Comparison of ENCODE assay signal across 11 cellular contexts in the genomic region with DNA sequence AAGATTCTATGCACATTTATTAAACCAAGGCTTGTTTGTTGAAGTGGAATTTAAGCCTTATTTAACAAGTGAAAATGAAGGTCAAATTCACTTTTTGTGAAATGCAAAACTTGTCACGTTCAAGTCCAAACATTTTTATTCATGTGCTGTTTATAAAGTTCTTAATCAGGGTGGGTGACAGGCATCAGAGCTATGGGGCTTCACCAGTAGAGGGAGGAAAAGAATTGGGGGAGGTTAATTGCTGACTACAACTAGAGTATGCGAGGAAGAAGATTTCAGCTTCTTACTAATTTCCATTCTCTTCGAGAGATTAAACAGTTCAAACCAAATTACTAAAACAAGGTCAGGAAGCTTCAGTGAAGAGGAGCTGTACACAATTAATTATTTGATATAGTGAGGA. TPM values are rescaled to one million over a fixed set of nuclear protein-coding genes. Genes with fewer than 3 reads are reported as not detected.
DNase-seq lines count a peak whose midpoint lies in the region; ATAC-seq and TF ChIP-seq lines count a peak whose summit lies in the region.
"Had no signal": no experiment of that assay in that cellular context is flagged by ENCODE, and none has a peak within 500 bp of the region (broad histone marks: within the 10 kb centered on the region; RNA-seq: fewer than 3 reads in every experiment).

No MANE protein-coding gene starts in this region.

- ATAC-seq in activated CD8-positive, alpha-beta T cell treated with anti-CD3 and anti-CD28 coated beads for 36 hours: no peak
- ATAC-seq in HG02938 (IDR thresholded peaks at IDR 0.05; ENCODE audit: unreplicated experiment): no peak

- no peaks in the 10 kb centered on the region for H3K79me2 ChIP-seq in OCI-LY7 (ENCODE audit: insufficient read depth, low read depth, low read length)
- H3K79me2 ChIP-seq in neural progenitor cell (ENCODE audit: low read depth): no peaks in the 10 kb centered on the region

- H3K36me3 ChIP-seq in OCI-LY7 (ENCODE audit: insufficient read depth, low read length) (no peaks in the 10 kb centered on the region), endodermal cell (ENCODE audit: control insufficient read depth, insufficient read depth, low read length) (no peaks in the 10 kb centered on the region), neural progenitor cell (no peaks in the 10 kb centered on the region)
- H3K36me3 ChIP-seq: colonic mucosa had no signal

- H3K27ac ChIP-seq in OCI-LY7 (ENCODE audit: low read depth, low read length, poor library complexity, severe bottlenecking) (no peak overlapping the region), endodermal cell (ENCODE audit: low read depth, low read length) (no peak overlapping the region), neural progenitor cell (no peak overlapping the region)
- H3K27ac ChIP-seq: colonic mucosa, parathyroid adenoma had no signal

- H3K27ac Mint-ChIP-seq in endodermal cell (no peak overlapping the region), neural progenitor cell (no peak overlapping the region)
- no peak overlapping the region for H3K27ac Mint-ChIP-seq in activated CD8-positive, alpha-beta T cell treated with anti-CD3 and anti-CD28 coated beads for 36 hours

- H3K36me3 Mint-ChIP-seq in endodermal cell (ENCODE audit: low read depth): peaks cover 9% of the 10 kb centered on the region
- H3K36me3 Mint-ChIP-seq in neural progenitor cell: peaks cover 5% of the 10 kb centered on the region
- no peaks in the 10 kb centered on the region for H3K36me3 Mint-ChIP-seq in activated CD8-positive, alpha-beta T cell treated with anti-CD3 and anti-CD28 coated beads for 36 hours (ENCODE audit: low read depth)

- H4K20me1 ChIP-seq in OCI-LY7 (ENCODE audit: insufficient read depth, low read length): no peaks in the 10 kb centered on the region
- no peaks in the 10 kb centered on the region for H4K20me1 ChIP-seq in neural progenitor cell (ENCODE audit: low read depth)

- CTCF ChIA-PET in OCI-LY7 (lab: Charles Lee; ENCODE audit: unreplicated experiment): no interaction called here
- CTCF ChIA-PET in activated CD8-positive, alpha-beta T cell treated with anti-CD3 and anti-CD28 coated beads for 36 hours (lab: Charles Lee): interaction anchor here (1.1 to 2.0 kb wide), 2 partner anchors 13 to 19 kb away, joined by 4 to 7 read pairs; no protein-coding TSS in a partner anchor

- no TSS peak for BruUV-seq in OCI-LY7 (replicated peaks; lab: Mats Ljungman, UMichigan)

- H3K27me3 Mint-ChIP-seq in endodermal cell (ENCODE audit: insufficient read depth) (no peaks in the 10 kb centered on the region), neural progenitor cell (ENCODE audit: insufficient read depth, low read depth) (peaks cover 4% of the 10 kb centered on the region)
- no peaks in the 10 kb centered on the region for H3K27me3 Mint-ChIP-seq in activated CD8-positive, alpha-beta T cell treated with anti-CD3 and anti-CD28 coated beads for 36 hours

- POLR2A ChIA-PET in OCI-LY7 (lab: Charles Lee): interaction anchor here (0.6 to 0.9 kb wide), 3 partner anchors 10 to 310 kb away, joined by 3 to 4 read pairs (median 3); a partner anchor contains a TSS
- POLR2A ChIA-PET in activated CD8-positive, alpha-beta T cell treated with anti-CD3 and anti-CD28 coated beads for 36 hours (lab: Charles Lee): interaction anchor here (1.0 kb wide), 1 partner anchor 179 kb away, joined by 5 read pairs; no protein-coding TSS in a partner anchor

- H2AFZ ChIP-seq in OCI-LY7 (ENCODE audit: low read length) (0 out of 2 replicates have a peak overlapping the region, but pooled peaks have one; percentile 1), neural progenitor cell (replicated peaks) (no peak overlapping the region)
- H2AFZ ChIP-seq: parathyroid adenoma had no signal

- H3F3A ChIP-seq in neural progenitor cell (ENCODE audit: low read depth): no peaks in the 10 kb centered on the region

- no peaks in the 10 kb centered on the region for H3K9me2 ChIP-seq in OCI-LY7 (ENCODE audit: insufficient read depth, low read length)

- H3K9me3 Mint-ChIP-seq in endodermal cell (peaks cover 19% of the 10 kb centered on the region), neural progenitor cell (peaks cover 2% of the 10 kb centered on the region)
- peaks cover 2% of the 10 kb centered on the region for H3K9me3 Mint-ChIP-seq in activated CD8-positive, alpha-beta T cell treated with anti-CD3 and anti-CD28 coated beads for 36 hours

- no peak overlapping the region for H3K4me3 ChIP-seq in OCI-LY7 (ENCODE audit: low read depth, low read length, poor library complexity, severe bottlenecking)
- H3K4me3 ChIP-seq in endodermal cell (ENCODE audit: low read length): no peak overlapping the region
- H3K4me3 ChIP-seq in neural progenitor cell: no peak overlapping the region
- H3K4me3 ChIP-seq: colonic mucosa had no signal

- H3K9ac ChIP-seq in endodermal cell (ENCODE audit: extremely low read depth, low read length, poor library complexity, severe bottlenecking) (no peak overlapping the region), neural progenitor cell (no peak overlapping the region)
- H3K9ac ChIP-seq: parathyroid adenoma had no signal

- H3K4me3 Mint-ChIP-seq in endodermal cell (no peak overlapping the region), neural progenitor cell (no peak overlapping the region)
- no peak overlapping the region for H3K4me3 Mint-ChIP-seq in activated CD8-positive, alpha-beta T cell treated with anti-CD3 and anti-CD28 coated beads for 36 hours

- H3K4me1 Mint-ChIP-seq in endodermal cell (no peaks in the 10 kb centered on the region), neural progenitor cell (no peaks in the 10 kb centered on the region)
- no peaks in the 10 kb centered on the region for H3K4me1 Mint-ChIP-seq in activated CD8-positive, alpha-beta T cell treated with anti-CD3 and anti-CD28 coated beads for 36 hours (ENCODE audit: low read depth)

- H3K9me3 ChIP-seq in OCI-LY7 (ENCODE audit: low read length) (no peaks in the 10 kb centered on the region), endodermal cell (ENCODE audit: control insufficient read depth, low read length) (no peaks in the 10 kb centered on the region), neural progenitor cell (ENCODE audit: low read depth) (no peaks in the 10 kb centered on the region)
- H3K9me3 ChIP-seq: colonic mucosa had no signal

- DNase-seq in EL (peak; percentile 32), OCI-LY7 (ENCODE audit: low spot score) (no peak), endodermal cell (no peak), neural progenitor cell (ENCODE audit: low spot score) (no peak), medulla oblongata (ENCODE audit: extremely low spot score) (no peak)
- no peak for DNase-seq in activated CD8-positive, alpha-beta T cell treated with anti-CD3 and anti-CD28 coated beads for 36 hours
- no peak for DNase-seq in activated CD4-positive, CD25-positive, alpha-beta regulatory T cell (lab: John Stamatoyannopoulos, UW)
- DNase-seq: activated CD8-positive, alpha-beta memory T cell treated with anti-CD3 and anti-CD28 coated beads, Interleukin-2, amount 50 U/mL, for 48 hours; colonic mucosa had no signal

- H3K27me3 ChIP-seq in endodermal cell (ENCODE audit: control insufficient read depth, insufficient read depth, low read length, poor library complexity, severe bottlenecking) (no peaks in the 10 kb centered on the region), neural progenitor cell (no peaks in the 10 kb centered on the region)
- H3K27me3 ChIP-seq: colonic mucosa had no signal

- WGBS in endodermal cell (ENCODE audit: insufficient coverage in 1 of 2, insufficient read length in 1 of 2), 2 experiments: 40 to 71% methylated on average over 1 to 3 of the region's 3 CpGs

- TF ChIP-seq CTCF in OCI-LY7 (conservative IDR thresholded peaks at IDR 0.05; ENCODE audit: low read length) (peak; percentile 62), endodermal cell (conservative IDR thresholded peaks at IDR 0.05) (peak; percentile 68), neural progenitor cell (IDR thresholded peaks at IDR 0.05) (peak; percentile 10)
- no peak for TF ChIP-seq CTCF in activated CD8-positive, alpha-beta T cell treated with anti-CD3 and anti-CD28 coated beads for 36 hours (IDR thresholded peaks at IDR 0.05)

- H3K4me1 ChIP-seq in OCI-LY7 (ENCODE audit: insufficient read depth, low read length, poor library complexity, severe bottlenecking) (no peaks in the 10 kb centered on the region), endodermal cell (ENCODE audit: control insufficient read depth, insufficient read depth, low read length) (no peaks in the 10 kb centered on the region), neural progenitor cell (no peaks in the 10 kb centered on the region)
- H3K4me1 ChIP-seq: colonic mucosa had no signal

- H3K4me2 ChIP-seq in OCI-LY7 (ENCODE audit: low read length) (no peak overlapping the region), neural progenitor cell (no peak overlapping the region)

- intact Hi-C loops in OCI-LY7 (cut with micrococcal nuclease; ENCODE audit: unreplicated experiment): no loop called here
- intact Hi-C loops in activated CD8-positive, alpha-beta T cell treated with anti-CD3 and anti-CD28 coated beads for 36 hours (cut with micrococcal nuclease): no loop called here

RNA-seq across cellular contexts. Expression of a gene that starts 9.7 kb away (rescaled TPM):
- 3.7 and 4.0 TPM in 2 replicates for total RNA-seq in OCI-LY7 (2014; rRNA removed; shearing (Covaris generic))
- total RNA-seq in OCI-LY7 (2022) (2.2 and 4.3 TPM in 2 replicates), endodermal cell (100 to 1,000 TPM in 1 of 2 donors, 10 to 100 TPM in 1; 60.3 to 102 TPM), neural progenitor cell (ENCODE audit: low replicate concordance) (9.3 and 9.9 TPM in 2 replicates)
- polyA plus RNA-seq in endodermal cell (2013, experiment 1 of 2): 15.4 TPM
- 17.6 TPM for polyA plus RNA-seq in endodermal cell (2013, experiment 2 of 2)
- 1 to 10 TPM; 6.2 to 6.6 TPM for total RNA-seq in activated CD8-positive, alpha-beta T cell treated with anti-CD3 and anti-CD28 coated beads for 36 hours

RNA-seq across cellular contexts. Expression of a gene that starts 24.2 kb away (rescaled TPM):
- total RNA-seq in OCI-LY7 (2014; rRNA removed; shearing (Covaris generic)): 20.2 and 22.7 TPM in 2 replicates
- total RNA-seq in OCI-LY7 (2022): 23.3 and 24.3 TPM in 2 replicates
- 10 to 100 TPM; 16.5 to 19.1 TPM for total RNA-seq in endodermal cell
- polyA plus RNA-seq in endodermal cell (2013, experiment 1 of 2): 12.7 TPM
- 12.5 TPM for polyA plus RNA-seq in endodermal cell (2013, experiment 2 of 2)
- total RNA-seq in neural progenitor cell (ENCODE audit: low replicate concordance): 13.7 and 22.6 TPM in 2 replicates
- total RNA-seq in activated CD8-positive, alpha-beta T cell treated with anti-CD3 and anti-CD28 coated beads for 36 hours: 10 to 100 TPM; 16.7 to 18.6 TPM
